Comparison of ENCODE assay signal across 1 cellular context in the genomic region with DNA sequence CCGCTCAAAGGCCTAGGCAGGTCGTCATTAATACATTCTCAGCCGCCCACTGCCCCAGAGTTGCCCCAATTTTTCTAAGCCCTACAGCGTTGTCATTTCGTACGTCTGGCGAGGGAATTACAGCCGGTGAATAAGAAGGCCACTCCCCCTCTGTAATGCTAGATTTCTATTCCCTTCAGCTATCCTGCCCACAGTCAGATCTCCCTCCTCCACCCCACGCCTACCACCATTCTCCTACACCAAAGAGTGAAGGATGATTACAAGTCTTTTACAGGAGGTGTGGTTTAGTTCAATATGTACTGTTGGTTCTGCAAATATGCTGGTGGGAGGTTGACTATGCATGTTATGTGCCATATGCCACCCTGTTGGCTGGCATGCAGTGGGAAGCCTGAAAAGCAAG.
TF ChIP-seq lines count a peak whose summit lies in the region.

No MANE protein-coding gene starts in this region.

TF ChIP-seq in WTC11, 78 proteins besides CTCF, POLR2A, EP300 and RAD21 (continued from another document):
- TF ChIP-seq, protein P1, sequence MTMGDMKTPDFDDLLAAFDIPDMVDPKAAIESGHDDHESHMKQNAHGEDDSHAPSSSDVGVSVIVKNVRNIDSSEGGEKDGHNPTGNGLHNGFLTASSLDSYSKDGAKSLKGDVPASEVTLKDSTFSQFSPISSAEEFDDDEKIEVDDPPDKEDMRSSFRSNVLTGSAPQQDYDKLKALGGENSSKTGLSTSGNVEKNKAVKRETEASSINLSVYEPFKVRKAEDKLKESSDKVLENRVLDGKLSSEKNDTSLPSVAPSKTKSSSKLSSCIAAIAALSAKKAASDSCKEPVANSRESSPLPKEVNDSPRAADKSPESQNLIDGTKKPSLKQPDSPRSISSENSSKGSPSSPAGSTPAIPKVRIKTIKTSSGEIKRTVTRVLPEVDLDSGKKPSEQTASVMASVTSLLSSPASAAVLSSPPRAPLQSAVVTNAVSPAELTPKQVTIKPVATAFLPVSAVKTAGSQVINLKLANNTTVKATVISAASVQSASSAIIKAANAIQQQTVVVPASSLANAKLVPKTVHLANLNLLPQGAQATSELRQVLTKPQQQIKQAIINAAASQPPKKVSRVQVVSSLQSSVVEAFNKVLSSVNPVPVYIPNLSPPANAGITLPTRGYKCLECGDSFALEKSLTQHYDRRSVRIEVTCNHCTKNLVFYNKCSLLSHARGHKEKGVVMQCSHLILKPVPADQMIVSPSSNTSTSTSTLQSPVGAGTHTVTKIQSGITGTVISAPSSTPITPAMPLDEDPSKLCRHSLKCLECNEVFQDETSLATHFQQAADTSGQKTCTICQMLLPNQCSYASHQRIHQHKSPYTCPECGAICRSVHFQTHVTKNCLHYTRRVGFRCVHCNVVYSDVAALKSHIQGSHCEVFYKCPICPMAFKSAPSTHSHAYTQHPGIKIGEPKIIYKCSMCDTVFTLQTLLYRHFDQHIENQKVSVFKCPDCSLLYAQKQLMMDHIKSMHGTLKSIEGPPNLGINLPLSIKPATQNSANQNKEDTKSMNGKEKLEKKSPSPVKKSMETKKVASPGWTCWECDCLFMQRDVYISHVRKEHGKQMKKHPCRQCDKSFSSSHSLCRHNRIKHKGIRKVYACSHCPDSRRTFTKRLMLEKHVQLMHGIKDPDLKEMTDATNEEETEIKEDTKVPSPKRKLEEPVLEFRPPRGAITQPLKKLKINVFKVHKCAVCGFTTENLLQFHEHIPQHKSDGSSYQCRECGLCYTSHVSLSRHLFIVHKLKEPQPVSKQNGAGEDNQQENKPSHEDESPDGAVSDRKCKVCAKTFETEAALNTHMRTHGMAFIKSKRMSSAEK (CRISPR knock-in tag; IDR thresholded peaks at IDR 0.05; ENCODE audit: borderline replicate concordance), result no peak
- TF ChIP-seq, protein P2, sequence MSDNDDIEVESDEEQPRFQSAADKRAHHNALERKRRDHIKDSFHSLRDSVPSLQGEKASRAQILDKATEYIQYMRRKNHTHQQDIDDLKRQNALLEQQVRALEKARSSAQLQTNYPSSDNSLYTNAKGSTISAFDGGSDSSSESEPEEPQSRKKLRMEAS (CRISPR knock-in tag; IDR thresholded peaks at IDR 0.05), result no peak
- no peak for TF ChIP-seq GRHL2 (CRISPR knock-in tag; IDR thresholded peaks at IDR 0.05; ENCODE audit: insufficient replicate concordance, severe bottlenecking)
- no peak for TF ChIP-seq JAZF1 (CRISPR knock-in tag; IDR thresholded peaks at IDR 0.05)
- no peak for TF ChIP-seq TEAD4 (CRISPR knock-in tag; IDR thresholded peaks at IDR 0.05)
- TF ChIP-seq ZNF121 (CRISPR knock-in tag; IDR thresholded peaks at IDR 0.05), result no peak
- no peak for TF ChIP-seq EMX1 (CRISPR knock-in tag; IDR thresholded peaks at IDR 0.05)
- no peak for TF ChIP-seq SOX15 (CRISPR knock-in tag; IDR thresholded peaks at IDR 0.05)
- TF ChIP-seq ELF4 (CRISPR knock-in tag; IDR thresholded peaks at IDR 0.05; ENCODE audit: low read depth), result no peak
- TF ChIP-seq NR3C1 (CRISPR knock-in tag; conservative IDR thresholded peaks at IDR 0.05; ENCODE audit: low read depth), result no peak
- TF ChIP-seq, protein P3, sequence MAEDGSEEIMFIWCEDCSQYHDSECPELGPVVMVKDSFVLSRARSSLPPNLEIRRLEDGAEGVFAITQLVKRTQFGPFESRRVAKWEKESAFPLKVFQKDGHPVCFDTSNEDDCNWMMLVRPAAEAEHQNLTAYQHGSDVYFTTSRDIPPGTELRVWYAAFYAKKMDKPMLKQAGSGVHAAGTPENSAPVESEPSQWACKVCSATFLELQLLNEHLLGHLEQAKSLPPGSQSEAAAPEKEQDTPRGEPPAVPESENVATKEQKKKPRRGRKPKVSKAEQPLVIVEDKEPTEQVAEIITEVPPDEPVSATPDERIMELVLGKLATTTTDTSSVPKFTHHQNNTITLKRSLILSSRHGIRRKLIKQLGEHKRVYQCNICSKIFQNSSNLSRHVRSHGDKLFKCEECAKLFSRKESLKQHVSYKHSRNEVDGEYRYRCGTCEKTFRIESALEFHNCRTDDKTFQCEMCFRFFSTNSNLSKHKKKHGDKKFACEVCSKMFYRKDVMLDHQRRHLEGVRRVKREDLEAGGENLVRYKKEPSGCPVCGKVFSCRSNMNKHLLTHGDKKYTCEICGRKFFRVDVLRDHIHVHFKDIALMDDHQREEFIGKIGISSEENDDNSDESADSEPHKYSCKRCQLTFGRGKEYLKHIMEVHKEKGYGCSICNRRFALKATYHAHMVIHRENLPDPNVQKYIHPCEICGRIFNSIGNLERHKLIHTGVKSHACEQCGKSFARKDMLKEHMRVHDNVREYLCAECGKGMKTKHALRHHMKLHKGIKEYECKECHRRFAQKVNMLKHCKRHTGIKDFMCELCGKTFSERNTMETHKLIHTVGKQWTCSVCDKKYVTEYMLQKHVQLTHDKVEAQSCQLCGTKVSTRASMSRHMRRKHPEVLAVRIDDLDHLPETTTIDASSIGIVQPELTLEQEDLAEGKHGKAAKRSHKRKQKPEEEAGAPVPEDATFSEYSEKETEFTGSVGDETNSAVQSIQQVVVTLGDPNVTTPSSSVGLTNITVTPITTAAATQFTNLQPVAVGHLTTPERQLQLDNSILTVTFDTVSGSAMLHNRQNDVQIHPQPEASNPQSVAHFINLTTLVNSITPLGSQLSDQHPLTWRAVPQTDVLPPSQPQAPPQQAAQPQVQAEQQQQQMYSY (CRISPR knock-in tag; IDR thresholded peaks at IDR 0.05), result no peak
- TF ChIP-seq, protein P4, sequence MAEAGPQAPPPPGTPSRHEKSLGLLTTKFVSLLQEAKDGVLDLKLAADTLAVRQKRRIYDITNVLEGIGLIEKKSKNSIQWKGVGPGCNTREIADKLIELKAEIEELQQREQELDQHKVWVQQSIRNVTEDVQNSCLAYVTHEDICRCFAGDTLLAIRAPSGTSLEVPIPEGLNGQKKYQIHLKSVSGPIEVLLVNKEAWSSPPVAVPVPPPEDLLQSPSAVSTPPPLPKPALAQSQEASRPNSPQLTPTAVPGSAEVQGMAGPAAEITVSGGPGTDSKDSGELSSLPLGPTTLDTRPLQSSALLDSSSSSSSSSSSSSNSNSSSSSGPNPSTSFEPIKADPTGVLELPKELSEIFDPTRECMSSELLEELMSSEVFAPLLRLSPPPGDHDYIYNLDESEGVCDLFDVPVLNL (CRISPR knock-in tag; IDR thresholded peaks at IDR 0.05; ENCODE audit: borderline replicate concordance, low read depth), result no peak
